Comparison of ENCODE assay signal across 1 cellular context in genomic region chr16:30533146-30533522, GRCh38.
A peak's percentile ranks its signal among the peaks of the same experiment; 100 is the strongest.
TF ChIP-seq lines count a peak whose summit lies in the region.

No MANE protein-coding gene starts in this region.

TF ChIP-seq in HEK293, 187 proteins besides CTCF, POLR2A, EP300 and RAD21 (continued from another document):
- TF ChIP-seq PRDM10 (tag by site-specific recombination; IDR thresholded peaks at IDR 0.05) (peak; percentile 42; the same call in 1 of the 2 replicates), ZNF473 (tag by site-specific recombination; IDR thresholded peaks at IDR 0.05) (no peak), ATF2 (tag by site-specific recombination; IDR thresholded peaks at IDR 0.05; ENCODE audit: low read depth) (no peak), PBX3 (CRISPR knock-in tag; IDR thresholded peaks at IDR 0.05) (no peak), IKZF3 (tag by site-specific recombination; IDR thresholded peaks at IDR 0.05) (peak; percentile 27; the same call in 1 of the 2 replicates), SALL2 (tag by site-specific recombination; IDR thresholded peaks at IDR 0.05; ENCODE audit: borderline replicate concordance) (no peak), ZNF266 (tag by site-specific recombination; IDR thresholded peaks at IDR 0.05; ENCODE audit: low read depth) (no peak), ELK4 (IDR thresholded peaks at IDR 0.05; ENCODE audit: borderline replicate concordance, low read depth, low read length) (no peak), ZNF354C (tag by site-specific recombination; IDR thresholded peaks at IDR 0.05; ENCODE audit: borderline replicate concordance, low read depth) (no peak), HOXC10 (CRISPR knock-in tag; IDR thresholded peaks at IDR 0.05) (no peak), ZNF548 (tag by site-specific recombination; IDR thresholded peaks at IDR 0.05) (no peak), EGR2 (tag by site-specific recombination; IDR thresholded peaks at IDR 0.05; ENCODE audit: low read depth) (peak; percentile 56), ZNF677 (tag by site-specific recombination; IDR thresholded peaks at IDR 0.05) (no peak), PRDM2 (tag by site-specific recombination; IDR thresholded peaks at IDR 0.05; ENCODE audit: borderline replicate concordance) (no peak), ZBTB20 (tag by site-specific recombination; IDR thresholded peaks at IDR 0.05) (no peak), ZNF274 (IDR thresholded peaks at IDR 0.05; ENCODE audit: low read length) (no peak), ZNF274 (tag by site-specific recombination; IDR thresholded peaks at IDR 0.05; ENCODE audit: borderline replicate concordance) (no peak), ZNF571 (tag by site-specific recombination; IDR thresholded peaks at IDR 0.05) (no peak), ZNF544 (tag by site-specific recombination; IDR thresholded peaks at IDR 0.05) (no peak)
- TF ChIP-seq, protein P1, sequence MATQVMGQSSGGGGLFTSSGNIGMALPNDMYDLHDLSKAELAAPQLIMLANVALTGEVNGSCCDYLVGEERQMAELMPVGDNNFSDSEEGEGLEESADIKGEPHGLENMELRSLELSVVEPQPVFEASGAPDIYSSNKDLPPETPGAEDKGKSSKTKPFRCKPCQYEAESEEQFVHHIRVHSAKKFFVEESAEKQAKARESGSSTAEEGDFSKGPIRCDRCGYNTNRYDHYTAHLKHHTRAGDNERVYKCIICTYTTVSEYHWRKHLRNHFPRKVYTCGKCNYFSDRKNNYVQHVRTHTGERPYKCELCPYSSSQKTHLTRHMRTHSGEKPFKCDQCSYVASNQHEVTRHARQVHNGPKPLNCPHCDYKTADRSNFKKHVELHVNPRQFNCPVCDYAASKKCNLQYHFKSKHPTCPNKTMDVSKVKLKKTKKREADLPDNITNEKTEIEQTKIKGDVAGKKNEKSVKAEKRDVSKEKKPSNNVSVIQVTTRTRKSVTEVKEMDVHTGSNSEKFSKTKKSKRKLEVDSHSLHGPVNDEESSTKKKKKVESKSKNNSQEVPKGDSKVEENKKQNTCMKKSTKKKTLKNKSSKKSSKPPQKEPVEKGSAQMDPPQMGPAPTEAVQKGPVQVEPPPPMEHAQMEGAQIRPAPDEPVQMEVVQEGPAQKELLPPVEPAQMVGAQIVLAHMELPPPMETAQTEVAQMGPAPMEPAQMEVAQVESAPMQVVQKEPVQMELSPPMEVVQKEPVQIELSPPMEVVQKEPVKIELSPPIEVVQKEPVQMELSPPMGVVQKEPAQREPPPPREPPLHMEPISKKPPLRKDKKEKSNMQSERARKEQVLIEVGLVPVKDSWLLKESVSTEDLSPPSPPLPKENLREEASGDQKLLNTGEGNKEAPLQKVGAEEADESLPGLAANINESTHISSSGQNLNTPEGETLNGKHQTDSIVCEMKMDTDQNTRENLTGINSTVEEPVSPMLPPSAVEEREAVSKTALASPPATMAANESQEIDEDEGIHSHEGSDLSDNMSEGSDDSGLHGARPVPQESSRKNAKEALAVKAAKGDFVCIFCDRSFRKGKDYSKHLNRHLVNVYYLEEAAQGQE (tag by site-specific recombination; IDR thresholded peaks at IDR 0.05): no peak
